Comparison of ENCODE assay signal across 9 cellular contexts in genomic region chr6:111573118-111573883, GRCh38. TPM values are rescaled to one million over a fixed set of nuclear protein-coding genes. Genes with fewer than 3 reads are reported as not detected.
DNase-seq lines count a peak whose midpoint lies in the region; TF ChIP-seq lines count a peak whose summit lies in the region.
"Had no signal": no experiment of that assay in that cellular context is flagged by ENCODE, and none has a peak within 500 bp of the region (broad histone marks: within the 10 kb centered on the region; RNA-seq: fewer than 3 reads in every experiment).

No MANE protein-coding gene starts in this region.

- H3K4me3 ChIP-seq in astrocyte of the spinal cord (ENCODE audit: low read depth, low read length): no peak overlapping the region
- no peak overlapping the region for H3K4me3 ChIP-seq in transverse colon

- H3K9me3 ChIP-seq in transverse colon: no peaks in the 10 kb centered on the region

- no peak for TF ChIP-seq EP300 in transverse colon (IDR thresholded peaks at IDR 0.05; ENCODE audit: low read depth)

- H3K27ac ChIP-seq in layer of hippocampus (ENCODE audit: low read depth, low read length): peak overlapping the region; percentile 24
- peak overlapping the region; percentile 48 to 68 (median 61) for H3K27ac ChIP-seq in transverse colon

- peaks cover 0 to 20% (median 4%) of the 10 kb centered on the region in 4 donors for H3K4me1 ChIP-seq in transverse colon

- peaks cover 0 to 31% (median 9%) of the 10 kb centered on the region in 4 donors for H3K36me3 ChIP-seq in transverse colon

- CTCF ChIA-PET in activated CD4-positive, alpha-beta memory T cell treated with anti-CD3 and anti-CD28 coated beads for 36 hours (lab: Charles Lee): interaction anchor here (2.6 kb wide), 1 partner anchor 314 kb away, joined by 9 read pairs; a partner anchor contains a TSS
- CTCF ChIA-PET in activated CD4-positive, alpha-beta memory T cell treated with anti-CD3 and anti-CD28 coated beads, Interleukin-2, amount 10 ng/mL, durations not matched to agents 7 days and 5 days (lab: Charles Lee): interaction anchor here (1.4 kb wide), 1 partner anchor 9 kb away, joined by 3 read pairs; no protein-coding TSS in a partner anchor

- POLR2A ChIA-PET in activated CD4-positive, alpha-beta memory T cell treated with anti-CD3 and anti-CD28 coated beads for 36 hours (lab: Charles Lee): no interaction called here
- POLR2A ChIA-PET in activated CD4-positive, alpha-beta memory T cell treated with anti-CD3 and anti-CD28 coated beads, Interleukin-2, amount 10 ng/mL, durations not matched to agents 7 days and 5 days (lab: Charles Lee): interaction anchor here (1.3 kb wide), 1 partner anchor 11 kb away, joined by 4 read pairs; no protein-coding TSS in a partner anchor

- H3K4me1 Mint-ChIP-seq in activated CD4-positive, alpha-beta memory T cell treated with anti-CD3 and anti-CD28 coated beads for 36 hours (ENCODE audit: low read depth): peaks cover 25% of the 10 kb centered on the region
- H3K4me1 Mint-ChIP-seq in activated CD4-positive, alpha-beta memory T cell treated with anti-CD3 and anti-CD28 coated beads, Interleukin-2, amount 10 ng/mL, durations not matched to agents 7 days and 5 days: peaks cover 33% of the 10 kb centered on the region

- peaks cover 51% of the 10 kb centered on the region for H3K36me3 Mint-ChIP-seq in activated CD4-positive, alpha-beta memory T cell treated with anti-CD3 and anti-CD28 coated beads for 36 hours
- peaks cover 79% of the 10 kb centered on the region for H3K36me3 Mint-ChIP-seq in activated CD4-positive, alpha-beta memory T cell treated with anti-CD3 and anti-CD28 coated beads, Interleukin-2, amount 10 ng/mL, durations not matched to agents 7 days and 5 days (ENCODE audit: low read depth)

- no peaks in the 10 kb centered on the region for H3K27me3 ChIP-seq in layer of hippocampus (ENCODE audit: control insufficient read depth, insufficient read depth, low read length)
- no peaks in the 10 kb centered on the region for H3K27me3 ChIP-seq in transverse colon

- intact Hi-C loops in activated CD4-positive, alpha-beta memory T cell treated with anti-CD3 and anti-CD28 coated beads for 36 hours (cut with micrococcal nuclease): no loop called here
- intact Hi-C loops in transverse colon (cut with DNase I; ENCODE audit: low total_unique reads): no loop called here

- no peak overlapping the region for H3K4me3 Mint-ChIP-seq in activated CD4-positive, alpha-beta memory T cell treated with anti-CD3 and anti-CD28 coated beads for 36 hours
- no peak overlapping the region for H3K4me3 Mint-ChIP-seq in activated CD4-positive, alpha-beta memory T cell treated with anti-CD3 and anti-CD28 coated beads, Interleukin-2, amount 10 ng/mL, durations not matched to agents 7 days and 5 days

- peak overlapping the region; percentile 81 for H3K27ac Mint-ChIP-seq in activated CD4-positive, alpha-beta memory T cell treated with anti-CD3 and anti-CD28 coated beads for 36 hours
- no peak overlapping the region for H3K27ac Mint-ChIP-seq in activated CD4-positive, alpha-beta memory T cell treated with anti-CD3 and anti-CD28 coated beads, Interleukin-2, amount 10 ng/mL, durations not matched to agents 7 days and 5 days

- TF ChIP-seq POLR2A in transverse colon (IDR thresholded peaks at IDR 0.05): no peak

- no peaks in the 10 kb centered on the region for H3K9me3 Mint-ChIP-seq in activated CD4-positive, alpha-beta memory T cell treated with anti-CD3 and anti-CD28 coated beads for 36 hours
- H3K9me3 Mint-ChIP-seq in activated CD4-positive, alpha-beta memory T cell treated with anti-CD3 and anti-CD28 coated beads, Interleukin-2, amount 10 ng/mL, durations not matched to agents 7 days and 5 days: no peaks in the 10 kb centered on the region

- in situ Hi-C loops in astrocyte of the spinal cord (cut with HindIII; ENCODE audit: low sequenced_read_pairs) (no loop called here), transverse colon (cut with MboI; ENCODE audit: low pct_ligation_motif_present in 1 of 4, low pct_unique_long_range_greater_than_20kb in 1 of 4, low sequenced_read_pairs in 3 of 4) (no loop called here)

- TF ChIP-seq CTCF in astrocyte of the spinal cord (IDR thresholded peaks at IDR 0.05; ENCODE audit: low read depth, low read length) (no peak), transverse colon (IDR thresholded peaks at IDR 0.05) (no peak)

- WGBS in transverse colon (ENCODE audit: low coverage in 1 of 2), 2 donors: 53 to 76% methylated on average over 3 to 8 of the region's 8 CpGs

- no peak for DNase-seq in activated CD4-positive, alpha-beta memory T cell treated with anti-CD3 and anti-CD28 coated beads for 36 hours
- no peak for DNase-seq in activated CD4-positive, alpha-beta memory T cell treated with anti-CD3 and anti-CD28 coated beads, Interleukin-2, amount 10 ng/mL, durations not matched to agents 7 days and 5 days
- DNase-seq in astrocyte of the spinal cord (ENCODE audit: low read depth, low spot score): peak; percentile 83
- no peak for DNase-seq in transverse colon
- DNase-seq in GF-D8 (lab: John Stamatoyannopoulos, UW): no peak
- no peak for DNase-seq in SW 1271 (lab: John Stamatoyannopoulos, UW)
- no peak for DNase-seq in NK-92 treated with Interleukin-12 subunit alpha and Interleukin-12 subunit beta, amount 100 ng/mL, for 24 hours (lab: John Stamatoyannopoulos, UW)
- DNase-seq: NCI-H1694 had no signal

- H3K27me3 Mint-ChIP-seq in activated CD4-positive, alpha-beta memory T cell treated with anti-CD3 and anti-CD28 coated beads for 36 hours: no peaks in the 10 kb centered on the region
- H3K27me3 Mint-ChIP-seq in activated CD4-positive, alpha-beta memory T cell treated with anti-CD3 and anti-CD28 coated beads, Interleukin-2, amount 10 ng/mL, durations not matched to agents 7 days and 5 days: no peaks in the 10 kb centered on the region

RNA-seq across cellular contexts. Expression of gene TRAF3IP2, which starts 32.4 kb away (rescaled TPM):
- total RNA-seq in activated CD4-positive, alpha-beta memory T cell treated with anti-CD3 and anti-CD28 coated beads for 36 hours: 10 to 100 TPM; 42.0 to 43.2 TPM
- 10 to 100 TPM; 25.2 to 29.6 TPM for total RNA-seq in activated CD4-positive, alpha-beta memory T cell treated with anti-CD3 and anti-CD28 coated beads, Interleukin-2, amount 10 ng/mL, durations not matched to agents 7 days and 5 days
- 10 to 100 TPM; 33.0 to 57.8 (median 54.5) TPM for total RNA-seq in transverse colon
